Comparison of ENCODE assay signal across 1 cellular context in the genomic region with DNA sequence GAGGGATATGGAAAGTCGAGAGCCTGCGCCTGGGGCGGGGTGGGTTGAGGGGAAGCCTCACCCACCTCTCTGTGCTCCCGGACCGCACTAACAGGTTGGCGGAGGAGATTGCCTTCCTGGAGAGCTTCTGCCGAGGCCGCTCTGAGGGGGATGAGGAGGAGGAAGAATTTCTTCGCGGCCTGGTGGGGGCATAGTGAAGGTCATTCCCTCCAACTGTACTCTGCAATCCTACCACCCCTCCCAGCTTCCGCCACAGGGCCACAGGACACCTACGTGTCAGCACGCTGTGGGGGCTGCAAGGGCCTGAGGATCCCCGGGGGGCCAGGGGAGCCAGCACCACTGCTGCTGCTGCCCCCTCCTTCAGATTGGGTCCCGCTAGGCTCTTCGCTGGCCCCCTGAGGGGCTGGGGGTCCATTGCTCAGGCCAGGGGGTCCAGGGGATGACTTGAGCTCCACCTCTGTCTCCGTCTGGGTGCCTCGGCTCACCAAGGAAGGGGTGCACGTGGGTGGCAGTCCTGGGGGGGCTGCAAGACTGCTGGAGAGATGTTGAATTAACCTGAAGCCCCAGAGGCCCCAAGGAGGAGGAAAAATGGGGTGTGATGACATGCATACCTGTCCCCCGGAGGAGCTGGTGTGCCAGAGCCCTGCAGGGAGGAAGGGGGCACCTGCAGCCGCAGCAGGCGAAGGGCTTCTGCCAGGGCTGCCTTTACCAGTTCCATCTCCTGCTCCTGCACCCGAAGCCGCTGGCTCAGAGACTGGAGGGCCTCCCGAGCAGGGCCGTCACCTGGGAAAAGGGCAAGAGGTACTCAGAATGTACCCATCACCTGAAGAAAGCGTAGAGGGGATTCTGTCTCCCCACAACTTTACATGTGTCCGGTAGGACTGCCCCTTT.
TF ChIP-seq lines count a peak whose summit lies in the region.

No MANE protein-coding gene starts in this region.

TF ChIP-seq in endothelial cell of umbilical vein, 7 proteins besides CTCF, POLR2A, EP300 and RAD21:
- TF ChIP-seq MYC (IDR thresholded peaks at IDR 0.05; ENCODE audit: low read depth, low read length) (no peak), POLR2AphosphoS5 (IDR thresholded peaks at IDR 0.05; ENCODE audit: insufficient read depth, low read depth, low read length) (no peak), EZH2 (IDR thresholded peaks at IDR 0.05; ENCODE audit: borderline replicate concordance, low read depth, low read length, severe bottlenecking) (no peak), JUN (IDR thresholded peaks at IDR 0.05; ENCODE audit: borderline replicate concordance, insufficient read depth, insufficient read length, low read depth) (no peak), FOS (IDR thresholded peaks at IDR 0.05; ENCODE audit: borderline replicate concordance, insufficient read depth, low read length) (no peak), GATA2 (IDR thresholded peaks at IDR 0.05; ENCODE audit: insufficient read depth, insufficient read length, low read depth, low read length) (no peak)
- TF ChIP-seq, protein P1, sequence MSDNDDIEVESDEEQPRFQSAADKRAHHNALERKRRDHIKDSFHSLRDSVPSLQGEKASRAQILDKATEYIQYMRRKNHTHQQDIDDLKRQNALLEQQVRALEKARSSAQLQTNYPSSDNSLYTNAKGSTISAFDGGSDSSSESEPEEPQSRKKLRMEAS (IDR thresholded peaks at IDR 0.05; ENCODE audit: insufficient read depth, insufficient read length) = no peak
TF ChIP-seq in endothelial cell of umbilical vein: peak in this region for 0.
